ENCODE assay signal across 8 cellular contexts in the genomic region with DNA sequence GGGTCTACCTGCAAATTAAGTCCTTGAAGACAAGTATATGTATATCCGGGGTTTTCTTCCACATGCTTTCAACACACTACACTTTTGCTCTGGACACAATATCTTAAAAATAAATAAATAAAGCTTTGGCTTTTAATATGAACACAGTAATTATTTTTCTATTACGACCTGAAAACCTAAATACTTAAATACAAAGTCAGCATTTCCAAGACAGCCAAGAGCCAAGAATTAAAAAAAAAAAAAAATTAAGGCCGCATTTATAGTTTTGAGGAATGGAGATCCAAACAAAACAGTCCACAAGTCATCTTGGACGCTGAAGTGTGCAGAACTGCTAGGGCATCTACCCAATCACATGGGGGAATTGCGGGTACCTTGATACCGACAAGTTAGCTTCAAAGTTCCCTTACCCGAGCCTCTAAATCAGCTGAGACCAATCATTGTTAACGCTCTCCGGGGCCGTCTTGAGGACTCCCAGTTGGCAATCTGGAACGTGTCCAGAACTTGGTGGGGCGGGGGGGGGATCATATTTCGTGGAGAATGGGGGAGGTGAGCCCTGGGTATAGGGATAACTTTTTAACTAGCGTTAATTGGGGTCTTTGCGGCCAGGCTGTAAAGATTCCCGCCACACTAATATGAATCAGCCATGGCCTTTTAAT. TPM values are rescaled to one million over a fixed set of nuclear protein-coding genes. Genes with fewer than 3 reads are reported as not detected.
DNase-seq lines count a peak whose midpoint lies in the region; ATAC-seq and TF ChIP-seq lines count a peak whose summit lies in the region.

No MANE protein-coding gene starts in this region.

- intact Hi-C loops in breast epithelium (cut with DNase I; ENCODE audit: low total_unique reads) (no loop called here), gastrocnemius medialis (cut with DNase I; ENCODE audit: low total_unique reads) (loop anchor here (1.0 to 10.0 kb wide), 6 partner anchors 26 to 1054 kb away; a partner anchor contains a TSS)

- H3K27ac ChIP-seq in breast epithelium (peak overlapping the region; percentile 99 to 100), gastrocnemius medialis (peak overlapping the region; percentile 88 to 99 (median 96))

- H3K4me1 ChIP-seq in breast epithelium (no peaks in the 10 kb centered on the region), gastrocnemius medialis (peaks cover 28 to 33% of the 10 kb centered on the region in 2 donors)

- TF ChIP-seq POLR2A in breast epithelium (IDR thresholded peaks at IDR 0.05) (no peak), gastrocnemius medialis (IDR thresholded peaks at IDR 0.05) (no peak)

- H3K36me3 ChIP-seq in breast epithelium, result no peaks in the 10 kb centered on the region
- H3K36me3 ChIP-seq in gastrocnemius medialis, result no peaks in the 10 kb centered on the region

- H3K4me3 ChIP-seq in breast epithelium (peak overlapping the region; percentile 73 to 82 (median 78)), gastrocnemius medialis (peak overlapping the region; percentile 71 to 86 (median 73))

- in situ Hi-C loops in gastrocnemius medialis (cut with MboI; ENCODE audit: low sequenced_read_pairs in 4 of 4), result loop anchor here in 3 of 4 donors (5.0 to 10.0 kb wide), 3 partner anchors 61 to 164 kb away; a partner anchor contains a TSS

- TF ChIP-seq CTCF in breast epithelium (IDR thresholded peaks at IDR 0.05), result no peak
- no peak for TF ChIP-seq CTCF in gastrocnemius medialis (IDR thresholded peaks at IDR 0.05 in 4 of 5, conservative IDR thresholded peaks at IDR 0.05 in 1 of 5)

- ATAC-seq in gastrocnemius medialis, result peak; percentile 27 to 59
- ATAC-seq in HG03342 (IDR thresholded peaks at IDR 0.05; ENCODE audit: unreplicated experiment), result no peak
- no peak for ATAC-seq in esophagus mucosa

- H3K27me3 ChIP-seq in breast epithelium (no peaks in the 10 kb centered on the region), gastrocnemius medialis (no peaks in the 10 kb centered on the region)

- DNase-seq in COR-L47 (lab: John Stamatoyannopoulos, UW) (peak; percentile 50), HuH-7 (ENCODE audit: low spot score) (peak; percentile 24), SHP77 (lab: John Stamatoyannopoulos, UW) (peak; percentile 20 to 27), breast epithelium (ENCODE audit: low spot score in 2 of 2) (peak in 1 of 2 donors; percentile 37), iPS-NIHi11 (ENCODE audit: low spot score) (peak; percentile 38), gastrocnemius medialis (peak; percentile 31 to 76)

- H3K9me3 ChIP-seq in breast epithelium, result no peaks in the 10 kb centered on the region
- no peaks in the 10 kb centered on the region for H3K9me3 ChIP-seq in gastrocnemius medialis

RNA-seq across cellular contexts. Expression of a gene that starts 0.7 kb away (rescaled TPM):
- total RNA-seq in breast epithelium (10 to 100 TPM; 32.6 to 85.9 (median 53.7) TPM), gastrocnemius medialis (10 to 100 TPM; 11.3 to 42.8 (median 34.8) TPM), esophagus mucosa (19.2 TPM)

Comparison
In these comparisons a context has a peak if more than half of its experiments do, and no peak if none do; other contexts are left out.
1. ATAC-seq: peak in gastrocnemius medialis (2 of 2); none in HG03342 (single experiment) and esophagus mucosa (single experiment).